ENCODE assay signal across 19 cellular contexts in the genomic region with DNA sequence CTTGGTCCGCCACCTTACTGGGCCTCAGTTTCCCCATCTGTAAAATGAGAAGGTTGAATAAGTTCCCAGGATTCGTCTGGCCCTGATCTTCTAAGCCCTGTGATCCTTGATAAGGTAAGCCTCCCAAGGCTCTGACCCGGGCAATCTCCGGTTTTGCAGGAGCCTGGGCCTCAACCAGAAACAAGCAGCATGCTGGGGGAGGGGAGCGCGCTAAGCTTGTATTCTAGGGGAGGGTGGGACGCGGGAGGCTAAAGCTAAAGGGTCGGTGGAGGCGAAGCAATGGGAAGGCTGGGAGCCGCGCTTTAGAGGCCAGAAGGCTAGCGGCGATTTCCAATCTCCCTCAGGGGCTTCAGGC. TPM values are rescaled to one million over a fixed set of nuclear protein-coding genes. Genes with fewer than 3 reads are reported as not detected.
DNase-seq lines count a peak whose midpoint lies in the region; ATAC-seq, FAIRE-seq and TF ChIP-seq lines count a peak whose summit lies in the region.
"Had no signal": no experiment of that assay in that cellular context is flagged by ENCODE, and none has a peak within 500 bp of the region (broad histone marks: within the 10 kb centered on the region; RNA-seq: fewer than 3 reads in every experiment).

No MANE protein-coding gene starts in this region.

- no peak overlapping the region for H3K9ac ChIP-seq in astrocyte (ENCODE audit: low read length)
- H3K9ac ChIP-seq: BLaER1 had no signal

- ATAC-seq in psoas muscle = no peak
- ATAC-seq: natural killer cell had no signal

- H3K9me3 ChIP-seq in astrocyte (ENCODE audit: insufficient read depth, low read depth, low read length) (no peaks in the 10 kb centered on the region), iPS-18c (ENCODE audit: control insufficient read depth, insufficient read depth, low read length) (peaks cover 2% of the 10 kb centered on the region), psoas muscle (no peaks in the 10 kb centered on the region)
- H3K9me3 ChIP-seq: thyroid gland had no signal

- peaks cover 64% of the 10 kb centered on the region for H3K27me3 Mint-ChIP-seq in astrocyte (ENCODE audit: low read depth, unreplicated experiment)

- H2AFZ ChIP-seq in astrocyte (ENCODE audit: low read depth, low read length) = no peak overlapping the region

- TF ChIP-seq CTCF in astrocyte (IDR thresholded peaks at IDR 0.05; ENCODE audit: insufficient read depth, low read depth, low read length) (no peak), psoas muscle (IDR thresholded peaks at IDR 0.05) (no peak)

- H3K4me2 ChIP-seq in astrocyte (ENCODE audit: low read length) = peak overlapping the region; percentile 76

- H3K27me3 ChIP-seq in astrocyte (ENCODE audit: insufficient read depth, low read length) (peaks cover 56% of the 10 kb centered on the region), psoas muscle (ENCODE audit: insufficient read depth in 3 of 3, low read length in 2 of 3) (peaks cover 4 to 47% (median 11%) of the 10 kb centered on the region in 3 donors)

- intact Hi-C loops in psoas muscle (cut with DNase I) = no loop called here

- no peaks in the 10 kb centered on the region for H3K9me3 Mint-ChIP-seq in astrocyte (ENCODE audit: unreplicated experiment)
- H3K9me3 Mint-ChIP-seq: natural killer cell had no signal

- H3K4me1 Mint-ChIP-seq in astrocyte (ENCODE audit: low read depth, unreplicated experiment) = no peaks in the 10 kb centered on the region
- H3K4me1 Mint-ChIP-seq: natural killer cell had no signal

- WGBS in psoas muscle, 3 donors = 6 to 13% (median 11%) methylated on average over 14 of the region's 14 CpGs

- H3K27ac Mint-ChIP-seq in astrocyte (ENCODE audit: unreplicated experiment) = no peak overlapping the region
- H3K27ac Mint-ChIP-seq: natural killer cell had no signal

- no peaks in the 10 kb centered on the region for H3K36me3 ChIP-seq in astrocyte (ENCODE audit: insufficient read depth, low read length)
- no peaks in the 10 kb centered on the region for H3K36me3 ChIP-seq in psoas muscle (ENCODE audit: insufficient read depth in 1 of 2, low read depth in 1 of 2)
- H3K36me3 ChIP-seq: BLaER1, thyroid gland had no signal

- H3K79me2 ChIP-seq in astrocyte (ENCODE audit: insufficient read depth, low read length) = no peaks in the 10 kb centered on the region

- H3K27ac ChIP-seq in astrocyte (ENCODE audit: low read depth, low read length) (no peak overlapping the region), psoas muscle (no peak overlapping the region)
- H3K27ac ChIP-seq: 22Rv1, BLaER1, thyroid gland had no signal

- no peaks in the 10 kb centered on the region for H3K36me3 Mint-ChIP-seq in astrocyte (ENCODE audit: low read depth, unreplicated experiment)
- H3K36me3 Mint-ChIP-seq: natural killer cell had no signal

- H3K4me3 ChIP-seq in astrocyte (ENCODE audit: insufficient read depth, low read depth, low read length) (no peak overlapping the region), iPS-18c (ENCODE audit: insufficient read depth, low read depth, low read length) (peak overlapping the region; percentile 75), psoas muscle (peak overlapping the region; percentile 59)
- H3K4me3 ChIP-seq: thyroid gland had no signal

- H3K4me1 ChIP-seq in astrocyte (ENCODE audit: insufficient read depth, low read length) (no peaks in the 10 kb centered on the region), psoas muscle (no peaks in the 10 kb centered on the region)

- DNase-seq in DMS53 (lab: John Stamatoyannopoulos, UW) (peak; percentile 10), DMS53 treated with DMSO at 0.1 percent for 48 hours (lab: John Stamatoyannopoulos, UW; ENCODE audit: unreplicated experiment) (no peak), astrocyte (ENCODE audit: low read depth) (no peak), psoas muscle (no peak), pons (ENCODE audit: low spot score) (no peak), occipital lobe (lab: John Stamatoyannopoulos, UW) (no peak)
- DNase-seq in stimulated activated CD4-positive, alpha-beta T cell treated with anti-CD3 and anti-CD28 coated beads, Interleukin-2, amount 100 ng/mL, for 48 hours = no peak
- DNase-seq: activated CD4-positive, alpha-beta T cell treated with anti-CD3 and anti-CD28 coated beads for 4 hours; activated naive CD4-positive, alpha-beta T cell treated with Interleukin-2 at 50 U/mL for 16 hours; natural killer cell; stimulated activated CD8-positive, alpha-beta memory T cell treated with anti-CD3 and anti-CD28 coated beads, Interleukin-4, amount 100 ng/mL, for 48 hours; thyroid gland had no signal

- no peak for FAIRE-seq in astrocyte (lab: Jason Lieb, UNC)

- H4K20me1 ChIP-seq in astrocyte (ENCODE audit: insufficient read depth, low read length) = no peaks in the 10 kb centered on the region

- peak overlapping the region; percentile 73 for H3K4me3 Mint-ChIP-seq in astrocyte (ENCODE audit: unreplicated experiment)
- H3K4me3 Mint-ChIP-seq: natural killer cell had no signal

RNA-seq across cellular contexts. Expression of a gene that starts 0.8 kb away (rescaled TPM):
- total RNA-seq in astrocyte (0.07 TPM in 1 of 2 replicates, not detected in the other), psoas muscle (1 to 10 TPM in 1 of 4 donors, under 1 TPM in 3; 0.22 to 1.4 (median 0.71) TPM), occipital lobe (27.5 TPM)
- polyA plus RNA-seq in psoas muscle = under 1 TPM; 0.47 to 0.61 (median 0.47) TPM
- total RNA-seq: dermis microvascular lymphatic vessel endothelial cell, H4, LHCN-M2, lung microvascular endothelial cell, natural killer cell had no signal

Comparison
In these comparisons a context has a peak if more than half of its experiments do, and no peak if none do; other contexts are left out.
1. RNA of a gene that starts 0.8 kb away (total RNA-seq): 27.5 TPM in occipital lobe (single experiment); 0.22 to 1.4 TPM in psoas muscle and 0.07 TPM in astrocyte; every median in the first group is over 10 times any median in the second.